In the genomic region with DNA sequence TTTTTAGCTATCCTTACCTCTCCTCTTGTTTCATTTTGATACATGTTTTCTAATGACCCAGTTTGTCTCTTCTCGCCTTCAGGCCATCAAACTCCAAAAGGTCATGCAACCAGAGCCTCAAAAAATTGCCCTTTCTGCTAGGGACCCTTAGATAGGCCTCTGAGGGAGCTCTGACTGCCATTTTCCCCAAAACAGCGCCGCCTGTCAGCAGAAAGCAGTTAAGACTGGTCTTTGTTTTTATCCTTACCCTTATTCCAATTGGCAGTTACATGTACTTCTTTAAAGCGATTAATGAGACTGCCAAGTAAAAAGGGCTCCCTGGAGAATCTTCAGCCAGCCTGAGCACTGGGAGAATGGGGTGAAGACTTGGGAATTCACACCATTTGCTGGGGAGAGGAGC, we compare ENCODE assay signal across 20 cellular contexts. TPM values are rescaled to one million over a fixed set of nuclear protein-coding genes. Genes with fewer than 3 reads are reported as not detected.
"Had no signal": no experiment of that assay in that cellular context is flagged by ENCODE, and none has a peak within 500 bp of the region (broad histone marks: within the 10 kb centered on the region; RNA-seq: fewer than 3 reads in every experiment).

No MANE protein-coding gene starts in this region.

- H3K4me3 Mint-ChIP-seq: activated naive CD8-positive, alpha-beta T cell treated with anti-CD3 and anti-CD28 coated beads, Interleukin-2, amount 10 ng/mL, durations not matched to agents 7 days and 5 days; activated T-cell treated with anti-CD3 and anti-CD28 coated beads, Interleukin-2, amount 50 U/mL, for 72 hours; natural killer cell; stimulated activated effector memory CD8-positive, alpha-beta T cell treated with anti-CD3 and anti-CD28 coated beads, Interleukin-12 subunit alpha, Interleukin-12 subunit beta, amount 100 ng/mL, for 72 hours had no signal

- H3K9me3 ChIP-seq: esophagus squamous epithelium, psoas muscle, right lobe of liver had no signal

- H3K4me1 ChIP-seq: breast epithelium, esophagus squamous epithelium, foreskin keratinocyte, psoas muscle, right lobe of liver, transverse colon had no signal

- H3K27me3 Mint-ChIP-seq: activated naive CD8-positive, alpha-beta T cell treated with anti-CD3 and anti-CD28 coated beads, Interleukin-2, amount 10 ng/mL, durations not matched to agents 7 days and 5 days had no signal

- DNase-seq: activated CD4-positive, alpha-beta T cell treated with anti-CD3 and anti-CD28 coated beads, Interleukin-2, amount 50 U/mL, for 48 hours; activated CD4-positive, CD25-positive, alpha-beta regulatory T cell treated with anti-CD3 and anti-CD28 coated beads, Interleukin-2, amount 50 U/mL, for 72 hours; activated CD8-positive, alpha-beta memory T cell treated with anti-CD3 and anti-CD28 coated beads, Interleukin-2, amount 50 U/mL, for 4 hours; activated gamma-delta T cell treated with Interleukin-2 at 50 U/mL for 16 hours; activated naive CD8-positive, alpha-beta T cell treated with anti-CD3 and anti-CD28 coated beads, Interleukin-2, amount 10 ng/mL, durations not matched to agents 7 days and 5 days; activated T-cell treated with anti-CD3 and anti-CD28 coated beads, Interleukin-2, amount 50 U/mL, for 72 hours; aorta; esophagus squamous epithelium; foreskin keratinocyte; left colon; mammary epithelial cell; natural killer cell; occipital lobe; psoas muscle; right lobe of liver; transverse colon had no signal

- H3K27ac ChIP-seq: breast epithelium, esophagus squamous epithelium, foreskin keratinocyte, psoas muscle, right lobe of liver, transverse colon had no signal

- H3K27me3 ChIP-seq: breast epithelium, esophagus squamous epithelium, foreskin keratinocyte, right lobe of liver, transverse colon had no signal

- H3K36me3 ChIP-seq: breast epithelium, esophagus squamous epithelium, right lobe of liver, transverse colon had no signal

- H3K27ac Mint-ChIP-seq: activated naive CD8-positive, alpha-beta T cell treated with anti-CD3 and anti-CD28 coated beads, Interleukin-2, amount 10 ng/mL, durations not matched to agents 7 days and 5 days; activated T-cell treated with anti-CD3 and anti-CD28 coated beads, Interleukin-2, amount 50 U/mL, for 72 hours; natural killer cell; stimulated activated effector memory CD8-positive, alpha-beta T cell treated with anti-CD3 and anti-CD28 coated beads, Interleukin-12 subunit alpha, Interleukin-12 subunit beta, amount 100 ng/mL, for 72 hours had no signal

- H3K36me3 Mint-ChIP-seq: activated naive CD8-positive, alpha-beta T cell treated with anti-CD3 and anti-CD28 coated beads, Interleukin-2, amount 10 ng/mL, durations not matched to agents 7 days and 5 days; natural killer cell; stimulated activated effector memory CD8-positive, alpha-beta T cell treated with anti-CD3 and anti-CD28 coated beads, Interleukin-12 subunit alpha, Interleukin-12 subunit beta, amount 100 ng/mL, for 72 hours had no signal

- ATAC-seq: activated T-cell treated with anti-CD3 and anti-CD28 coated beads, Interleukin-2, amount 50 U/mL, for 72 hours; foreskin keratinocyte; left colon; natural killer cell; psoas muscle; right lobe of liver; stimulated activated effector memory CD8-positive, alpha-beta T cell treated with anti-CD3 and anti-CD28 coated beads, Interleukin-12 subunit alpha, Interleukin-12 subunit beta, amount 100 ng/mL, for 72 hours had no signal

- H3K4me1 Mint-ChIP-seq: activated naive CD8-positive, alpha-beta T cell treated with anti-CD3 and anti-CD28 coated beads, Interleukin-2, amount 10 ng/mL, durations not matched to agents 7 days and 5 days; natural killer cell; stimulated activated effector memory CD8-positive, alpha-beta T cell treated with anti-CD3 and anti-CD28 coated beads, Interleukin-12 subunit alpha, Interleukin-12 subunit beta, amount 100 ng/mL, for 72 hours had no signal

- H3K4me3 ChIP-seq: breast epithelium, esophagus squamous epithelium, psoas muscle, right lobe of liver, transverse colon had no signal

RNA-seq across cellular contexts. Expression of gene RIT2, which starts 55.1 kb away (rescaled TPM):
- total RNA-seq: activated naive CD8-positive, alpha-beta T cell treated with anti-CD3 and anti-CD28 coated beads, Interleukin-2, amount 10 ng/mL, durations not matched to agents 7 days and 5 days; activated T-cell treated with anti-CD3 and anti-CD28 coated beads, Interleukin-2, amount 50 U/mL, for 72 hours; aorta; breast epithelium; esophagus squamous epithelium; foreskin keratinocyte; left colon; mammary epithelial cell; mucosa of gallbladder; natural killer cell; psoas muscle; right lobe of liver; subcutaneous adipose tissue; transverse colon had no signal
